Comparison of ENCODE assay signal across 13 cellular contexts in the genomic region with DNA sequence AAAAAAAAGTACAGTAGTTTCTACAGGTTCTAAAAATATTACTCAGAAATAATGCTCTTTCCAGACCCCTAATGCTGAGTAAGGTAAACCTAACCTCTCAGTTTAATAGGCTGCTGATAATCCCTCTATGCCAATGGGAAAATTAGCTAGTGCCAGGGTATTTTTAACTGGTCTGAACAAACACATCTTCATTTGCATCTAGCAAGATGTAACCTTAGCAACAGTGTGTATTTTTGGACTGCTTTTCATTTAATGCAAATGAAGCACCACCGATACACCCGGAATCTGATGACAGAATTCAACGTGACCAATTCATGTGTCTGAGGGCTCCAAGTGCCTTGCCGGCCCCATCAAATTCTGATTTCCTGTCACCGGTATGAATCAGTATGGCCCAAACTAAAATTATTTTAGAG. TPM values are rescaled to one million over a fixed set of nuclear protein-coding genes. Genes with fewer than 3 reads are reported as not detected.
DNase-seq lines count a peak whose midpoint lies in the region; ATAC-seq and TF ChIP-seq lines count a peak whose summit lies in the region.
"Had no signal": no experiment of that assay in that cellular context is flagged by ENCODE, and none has a peak within 500 bp of the region (broad histone marks: within the 10 kb centered on the region; RNA-seq: fewer than 3 reads in every experiment).

No MANE protein-coding gene starts in this region.

- H3K36me3 Mint-ChIP-seq in brain: no peaks in the 10 kb centered on the region
- H3K36me3 Mint-ChIP-seq in stimulated activated effector memory CD8-positive, alpha-beta T cell treated with anti-CD3 and anti-CD28 coated beads, Interleukin-12 subunit alpha, Interleukin-12 subunit beta, amount 100 ng/mL, for 72 hours: no peaks in the 10 kb centered on the region

- ATAC-seq in GM21360 (IDR thresholded peaks at IDR 0.05; ENCODE audit: unreplicated experiment) (peak; percentile 93), HG03159 (IDR thresholded peaks at IDR 0.05; ENCODE audit: unreplicated experiment) (peak; percentile 89), left ventricle myocardium superior (no peak), left lung (no peak)
- no peak for ATAC-seq in stimulated activated effector memory CD8-positive, alpha-beta T cell treated with anti-CD3 and anti-CD28 coated beads, Interleukin-12 subunit alpha, Interleukin-12 subunit beta, amount 100 ng/mL, for 72 hours
- ATAC-seq: SK-N-SH treated with all-trans-retinoic acid at 6 μM for 48 hours had no signal

- H3K27ac Mint-ChIP-seq in brain: peak overlapping the region in 4 of 5 experiments; percentile 69 to 99 (median 96)
- no peak overlapping the region for H3K27ac Mint-ChIP-seq in stimulated activated effector memory CD8-positive, alpha-beta T cell treated with anti-CD3 and anti-CD28 coated beads, Interleukin-12 subunit alpha, Interleukin-12 subunit beta, amount 100 ng/mL, for 72 hours

- no peak overlapping the region for H3K27ac ChIP-seq in left lung
- H3K27ac ChIP-seq: tibial artery had no signal

- in situ Hi-C loops in GM13977 (cut with MboI; ENCODE audit: low pct_unique_long_range_greater_than_20kb, low sequenced_read_pairs, unreplicated experiment): no loop called here

- no peak for TF ChIP-seq CTCF in GM13977 (IDR thresholded peaks at IDR 0.05; ENCODE audit: extremely low read depth, insufficient read depth, missing control alignments)
- TF ChIP-seq CTCF in brain (conservative IDR thresholded peaks at IDR 0.05): no peak
- no peak for TF ChIP-seq CTCF in left lung (IDR thresholded peaks at IDR 0.05)

- H3K9me3 Mint-ChIP-seq in brain: no peaks in the 10 kb centered on the region
- no peaks in the 10 kb centered on the region for H3K9me3 Mint-ChIP-seq in stimulated activated effector memory CD8-positive, alpha-beta T cell treated with anti-CD3 and anti-CD28 coated beads, Interleukin-12 subunit alpha, Interleukin-12 subunit beta, amount 100 ng/mL, for 72 hours
- H3K9me3 Mint-ChIP-seq: central memory CD8-positive, alpha-beta T cell had no signal

- no peaks in the 10 kb centered on the region for H3K9me3 ChIP-seq in left lung
- H3K9me3 ChIP-seq: tibial artery had no signal

- no peaks in the 10 kb centered on the region for H3K36me3 ChIP-seq in left lung
- H3K36me3 ChIP-seq: tibial artery had no signal

- peak overlapping the region in 4 of 5 experiments; percentile 3 to 85 (median 76) for H3K4me3 Mint-ChIP-seq in brain
- H3K4me3 Mint-ChIP-seq in stimulated activated effector memory CD8-positive, alpha-beta T cell treated with anti-CD3 and anti-CD28 coated beads, Interleukin-12 subunit alpha, Interleukin-12 subunit beta, amount 100 ng/mL, for 72 hours: no peak overlapping the region
- H3K4me3 Mint-ChIP-seq: central memory CD8-positive, alpha-beta T cell had no signal

- DNase-seq in GM13977 (ENCODE audit: low spot score): peak; percentile 35
- DNase-seq in left ventricle myocardium superior: no peak
- DNase-seq in stimulated activated effector memory CD8-positive, alpha-beta T cell treated with anti-CD3 and anti-CD28 coated beads, Interleukin-12 subunit alpha, Interleukin-12 subunit beta, amount 100 ng/mL, for 72 hours (ENCODE audit: low spot score in 2 of 2): no peak
- DNase-seq in hepatic stellate cell (ENCODE audit: low spot score): no peak
- no peak for DNase-seq in left lung
- DNase-seq: Calu3, GOT3, tibial artery had no signal

- H3K4me1 ChIP-seq in left lung: peaks cover 0 to 12% of the 10 kb centered on the region in 2 donors

- H3K4me1 Mint-ChIP-seq in brain: peaks cover 47% of the 10 kb centered on the region
- H3K4me1 Mint-ChIP-seq in stimulated activated effector memory CD8-positive, alpha-beta T cell treated with anti-CD3 and anti-CD28 coated beads, Interleukin-12 subunit alpha, Interleukin-12 subunit beta, amount 100 ng/mL, for 72 hours: no peaks in the 10 kb centered on the region
- H3K4me1 Mint-ChIP-seq: central memory CD8-positive, alpha-beta T cell had no signal

- H3K27me3 Mint-ChIP-seq in brain: peaks cover 6% of the 10 kb centered on the region
- H3K27me3 Mint-ChIP-seq: central memory CD8-positive, alpha-beta T cell had no signal

- no peak overlapping the region for H3K4me3 ChIP-seq in left lung
- H3K4me3 ChIP-seq: tibial artery had no signal

- no peaks in the 10 kb centered on the region for H3K27me3 ChIP-seq in left lung

- intact Hi-C loops in left ventricle myocardium superior (cut with micrococcal nuclease) (no loop called here), left lung (cut with DNase I) (no loop called here)

RNA-seq across cellular contexts. Expression of a gene that starts 47.4 kb away (rescaled TPM):
- 5.7 TPM for polyA plus RNA-seq in brain (ENCODE audit: insufficient read depth, low read depth, low replicate concordance)
- total RNA-seq in left ventricle myocardium superior (4.6 TPM), left lung (10 to 100 TPM; 20.3 to 21.3 TPM)

Comparison
In these comparisons a context has a peak if more than half of its experiments do, and no peak if none do; other contexts are left out.
1. ATAC-seq: peak in GM21360 (single experiment) and HG03159 (single experiment); none in left ventricle myocardium superior (single experiment), stimulated activated effector memory CD8-positive, alpha-beta T cell treated with anti-CD3 and anti-CD28 coated beads, Interleukin-12 subunit alpha, Interleukin-12 subunit beta, amount 100 ng/mL, for 72 hours (single experiment) and left lung (single experiment).